Comparison of ENCODE assay signal across 7 cellular contexts in genomic region chr1:223952801-223953200, GRCh38.
A peak's percentile ranks its signal among the peaks of the same experiment; 100 is the strongest.
DNase-seq lines count a peak whose midpoint lies in the region; FAIRE-seq and TF ChIP-seq lines count a peak whose summit lies in the region.
"Not testable (repeated sequence)": the region's sequence is repeated elsewhere in the genome, so short reads cannot be mapped to it uniquely, and the experiment has no call there.

No MANE protein-coding gene starts in this region.

- CTCF ChIA-PET in AG04450 (lab: Charles Lee), result not testable (repeated sequence)

- H3K36me3 ChIP-seq in bronchial epithelial cell (ENCODE audit: control insufficient read depth, insufficient read depth, low read length), result not testable (repeated sequence)

- H3K9me3 ChIP-seq in AG04450 (ENCODE audit: control insufficient read depth, insufficient read depth, low read length), result not testable (repeated sequence)

- H3K27ac ChIP-seq in AG04450 (ENCODE audit: low read depth, low read length), result not testable (repeated sequence)

- peak; percentile 0 for DNase-seq in AG04450 (ENCODE audit: low read depth, low spot score)
- peak; percentile 0 for DNase-seq in GM04503 (ENCODE audit: low read depth)
- peak; percentile 15 for DNase-seq in HT1080 (ENCODE audit: low read depth)
- DNase-seq in RPMI7951 (ENCODE audit: low read depth), result peak; percentile 19
- peak; percentile 0 for DNase-seq in bronchial epithelial cell (ENCODE audit: low read depth)
- DNase-seq in fibroblast of mammary gland (ENCODE audit: low read depth), result peak; percentile 59
- DNase-seq in myocyte (ENCODE audit: low read depth), result peak; percentile 0

- H3K27me3 ChIP-seq in AG04450 (ENCODE audit: control insufficient read depth, insufficient read depth, low read length); bronchial epithelial cell (ENCODE audit: control insufficient read depth, insufficient read depth, low read length): not testable (repeated sequence)

- not testable (repeated sequence) for FAIRE-seq in bronchial epithelial cell (lab: Jason Lieb, UNC)

- TF ChIP-seq CTCF in AG04450 (IDR thresholded peaks at IDR 0.05; ENCODE audit: low read depth, low read length); bronchial epithelial cell (IDR thresholded peaks at IDR 0.05; ENCODE audit: insufficient read depth, low read length, severe bottlenecking); fibroblast of mammary gland (conservative IDR thresholded peaks at IDR 0.05; ENCODE audit: control insufficient read depth, insufficient read depth, low read depth, low read length): not testable (repeated sequence)

- POLR2A ChIA-PET in AG04450 (lab: Yijun Ruan, JAX), result not testable (repeated sequence)

- H3K4me3 ChIP-seq in AG04450 (ENCODE audit: low read depth, low read length); bronchial epithelial cell (ENCODE audit: low read depth, low read length); fibroblast of mammary gland (ENCODE audit: control insufficient read depth, low read depth, low read length): not testable (repeated sequence)

Comparison
In these comparisons a context has a peak if more than half of its experiments do, and no peak if none do; other contexts are left out.
1. DNase-seq: peak in every context shown above with its lines; median percentile 59 in fibroblast of mammary gland; 19 in RPMI7951; 15 in HT1080; 0 in AG04450; 0 in GM04503; 0 in bronchial epithelial cell; 0 in myocyte.